21 cellular contexts compared by ENCODE assay signal in the genomic region with DNA sequence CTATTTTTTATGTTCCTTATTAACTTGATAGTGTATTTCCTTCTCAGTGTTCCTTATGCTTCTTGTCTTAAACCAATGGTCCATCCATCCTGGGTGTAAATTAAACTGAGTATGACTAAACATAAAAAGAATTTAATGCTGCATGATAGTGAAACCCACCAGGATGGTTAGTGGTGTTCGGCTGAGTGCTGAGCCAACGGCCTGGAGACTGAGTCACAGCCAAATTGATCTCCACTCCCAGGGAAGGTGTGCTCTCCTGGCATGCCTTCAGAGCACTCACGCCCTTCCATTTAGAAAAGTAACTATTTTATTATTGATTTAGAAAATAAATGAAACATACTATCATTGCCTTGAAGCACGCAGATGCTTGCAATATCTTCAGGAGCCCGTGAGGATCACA. TPM values are rescaled to one million over a fixed set of nuclear protein-coding genes. Genes with fewer than 3 reads are reported as not detected.
DNase-seq lines count a peak whose midpoint lies in the region; ATAC-seq and TF ChIP-seq lines count a peak whose summit lies in the region.
"Had no signal": no experiment of that assay in that cellular context is flagged by ENCODE, and none has a peak within 500 bp of the region (broad histone marks: within the 10 kb centered on the region; RNA-seq: fewer than 3 reads in every experiment).

No MANE protein-coding gene starts in this region.

- TF ChIP-seq EP300 in tibial nerve (IDR thresholded peaks at IDR 0.05), result no peak

- DNase-seq in A172 (ENCODE audit: low spot score) (peak; percentile 38), HK-2 (ENCODE audit: unreplicated experiment) (peak; percentile 32), RPMI7951 (ENCODE audit: low read depth) (peak; percentile 23), kidney glomerular epithelial cell (lab: John Stamatoyannopoulos, UW) (peak; percentile 29), NCI-H1436 (lab: John Stamatoyannopoulos, UW) (no peak), tibial nerve (ENCODE audit: low spot score in 2 of 2) (no peak)
- DNase-seq: 8988T; CD4-positive, CD25-positive, alpha-beta regulatory T cell; COR-L47; MG63; NCI-H1092 treated with DMSO at 0.1 percent for 48 hours; NCI-H2081 treated with DMSO at 0.1 percent for 48 hours; NCI-H510A; NCI-H774; OCI-M1; RPMI8226; SIG-M5 had no signal

- H3K4me3 ChIP-seq in tibial nerve, result no peak overlapping the region
- H3K4me3 ChIP-seq: MG63 had no signal

- TF ChIP-seq CTCF in tibial nerve (IDR thresholded peaks at IDR 0.05), result no peak

- H3K27me3 ChIP-seq in tibial nerve, result no peaks in the 10 kb centered on the region
- H3K27me3 ChIP-seq: BE2C, MG63 had no signal

- no peaks in the 10 kb centered on the region for H3K36me3 ChIP-seq in tibial nerve
- H3K36me3 ChIP-seq: BE2C, MG63 had no signal

- H3K9me3 ChIP-seq in tibial nerve, result no peaks in the 10 kb centered on the region
- H3K9me3 ChIP-seq: BE2C had no signal

- no peak for TF ChIP-seq POLR2A in tibial nerve (IDR thresholded peaks at IDR 0.05)

- peaks cover 0 to 13% (median 5%) of the 10 kb centered on the region in 4 donors for H3K4me1 ChIP-seq in tibial nerve

- ATAC-seq in GM18858 (IDR thresholded peaks at IDR 0.05; ENCODE audit: unreplicated experiment) (no peak), GM21367 (IDR thresholded peaks at IDR 0.05; ENCODE audit: unreplicated experiment) (no peak)

- 83 to 85% methylated on average over 5 of the region's 5 CpGs for WGBS in tibial nerve, 2 donors

- no peak overlapping the region for H3K27ac ChIP-seq in tibial nerve
- H3K27ac ChIP-seq: KMS-11 had no signal

RNA-seq across cellular contexts. Expression of gene LOXL4, which starts 39.9 kb away (rescaled TPM):
- 15.4 and 24.9 TPM in 2 replicates for total RNA-seq in A172 (2014; rRNA removed; shearing (Covaris generic))
- total RNA-seq in RPMI7951 (2014; rRNA removed; shearing (Covaris generic)), result under 0.01 and 0.10 TPM in 2 replicates
- 10 to 100 TPM in 2 of 4 donors, 1 to 10 TPM in 2; 4.1 to 14.9 (median 10.1) TPM for total RNA-seq in tibial nerve
- total RNA-seq: CD4-positive, CD25-positive, alpha-beta regulatory T cell had no signal

Comparison
In these comparisons a context has a peak if more than half of its experiments do, and no peak if none do; other contexts are left out.
1. DNase-seq: peak in A172 (single experiment), HK-2 (single experiment), RPMI7951 (single experiment) and kidney glomerular epithelial cell (single experiment); none in NCI-H1436 (single experiment) and tibial nerve (0 of 2).